In genomic region chr5:95543017-95543705, GRCh38 we compare ENCODE assay signal across 15 cellular contexts. TPM values are rescaled to one million over a fixed set of nuclear protein-coding genes. Genes with fewer than 3 reads are reported as not detected.
DNase-seq lines count a peak whose midpoint lies in the region; ATAC-seq and TF ChIP-seq lines count a peak whose summit lies in the region.
"Had no signal": no experiment of that assay in that cellular context is flagged by ENCODE, and none has a peak within 500 bp of the region (broad histone marks: within the 10 kb centered on the region; RNA-seq: fewer than 3 reads in every experiment).

No MANE protein-coding gene starts in this region.

- no peak overlapping the region for H3K23ac ChIP-seq in neuronal stem cell (ENCODE audit: low read depth, low read length, poor library complexity)

- no peak for TF ChIP-seq POLR2A in suprapubic skin (IDR thresholded peaks at IDR 0.05)

- no peak overlapping the region for H3K4me3 Mint-ChIP-seq in HFFc6
- H3K4me3 Mint-ChIP-seq: activated B cell treated with CpG ODN at 0.5 μM for 24 hours had no signal

- H3K9me3 Mint-ChIP-seq in HFFc6 = no peaks in the 10 kb centered on the region
- H3K9me3 Mint-ChIP-seq: activated B cell treated with CpG ODN at 0.5 μM for 24 hours had no signal

- TF ChIP-seq EP300 in suprapubic skin (IDR thresholded peaks at IDR 0.05) = no peak

- no peak overlapping the region for H2BK5ac ChIP-seq in neuronal stem cell (ENCODE audit: low read length)

- H4K8ac ChIP-seq in neuronal stem cell (ENCODE audit: low read depth, low read length) = no peak overlapping the region

- H3K27ac ChIP-seq in suprapubic skin = no peak overlapping the region
- no peak overlapping the region for H3K27ac ChIP-seq in neuronal stem cell (replicated peaks; ENCODE audit: low read length)
- H3K27ac ChIP-seq: BLaER1 treated with 17β-estradiol and CSF1 and Interleukin-3, amounts not matched to agents 10 nM and 100 nM; parathyroid adenoma; RWPE1 had no signal

- no peak overlapping the region for H2AK5ac ChIP-seq in neuronal stem cell (ENCODE audit: low read depth, low read length)

- no peak overlapping the region for H3K14ac ChIP-seq in neuronal stem cell (ENCODE audit: low read length)

- H3K18ac ChIP-seq in neuronal stem cell (ENCODE audit: low read length) = no peak overlapping the region

- H3K27me3 ChIP-seq in suprapubic skin (no peaks in the 10 kb centered on the region), neuronal stem cell (ENCODE audit: control insufficient read depth in 3 of 3, insufficient read depth in 3 of 3, low read depth in 1 of 3, low read length in 3 of 3) (no peaks in the 10 kb centered on the region)
- H3K27me3 ChIP-seq: BLaER1 treated with 17β-estradiol and CSF1 and Interleukin-3, amounts not matched to agents 10 nM and 100 nM had no signal

- H2AFZ ChIP-seq in neuronal stem cell (ENCODE audit: low read length) = no peak overlapping the region
- H2AFZ ChIP-seq: parathyroid adenoma had no signal

- peaks cover 29% of the 10 kb centered on the region for H3K36me3 Mint-ChIP-seq in HFFc6 (ENCODE audit: low read depth)

- H3K36me3 ChIP-seq in suprapubic skin = peaks cover 78% of the 10 kb centered on the region
- peaks cover 9 to 97% of the 10 kb centered on the region in 2 donors for H3K36me3 ChIP-seq in neuronal stem cell (replicated peaks in 1 of 2; ENCODE audit: control insufficient read depth in 2 of 2, insufficient read depth in 2 of 2, low read length in 2 of 2)

- H3K4me2 ChIP-seq in neuronal stem cell (ENCODE audit: insufficient read depth, low read length, poor library complexity, severe bottlenecking) = no peak overlapping the region
- H3K4me2 ChIP-seq: BLaER1 treated with 17β-estradiol and CSF1 and Interleukin-3, amounts not matched to agents 10 nM and 100 nM had no signal

- H2BK120ac ChIP-seq in neuronal stem cell (ENCODE audit: low read depth, low read length) = no peak overlapping the region

- no peak overlapping the region for H4K91ac ChIP-seq in neuronal stem cell (ENCODE audit: low read depth, low read length, poor library complexity)

- H2BK15ac ChIP-seq in neuronal stem cell (ENCODE audit: low read length) = no peak overlapping the region

- no peak overlapping the region for H3K4ac ChIP-seq in neuronal stem cell (ENCODE audit: low read length)

- TF ChIP-seq CTCF in HFFc6 (IDR thresholded peaks at IDR 0.05) = no peak
- no peak for TF ChIP-seq CTCF in fibroblast of the aortic adventitia (IDR thresholded peaks at IDR 0.05; ENCODE audit: insufficient read depth, low read length)
- TF ChIP-seq CTCF in suprapubic skin (IDR thresholded peaks at IDR 0.05) = no peak
- TF ChIP-seq CTCF in GM20000 (IDR thresholded peaks at IDR 0.05; ENCODE audit: extremely low read depth, missing control alignments) = no peak

- H2BK12ac ChIP-seq in neuronal stem cell (ENCODE audit: low read length) = no peak overlapping the region

- H3K4me1 ChIP-seq in suprapubic skin (peaks cover 3% of the 10 kb centered on the region), neuronal stem cell (ENCODE audit: control insufficient read depth in 2 of 2, insufficient read depth in 1 of 2, low read depth in 1 of 2, low read length in 2 of 2) (no peaks in the 10 kb centered on the region)
- H3K4me1 ChIP-seq: BLaER1 treated with 17β-estradiol and CSF1 and Interleukin-3, amounts not matched to agents 10 nM and 100 nM; parathyroid adenoma had no signal

- no peak overlapping the region for H3K4me3 ChIP-seq in fibroblast of the aortic adventitia (ENCODE audit: low read depth, low read length)
- H3K4me3 ChIP-seq in suprapubic skin = no peak overlapping the region
- no peak overlapping the region for H3K4me3 ChIP-seq in neuronal stem cell (ENCODE audit: low read length in 2 of 2)
- H3K4me3 ChIP-seq: BLaER1 treated with 17β-estradiol and CSF1 and Interleukin-3, amounts not matched to agents 10 nM and 100 nM had no signal

- H3K27ac Mint-ChIP-seq in HFFc6 = peak overlapping the region; percentile 5; the same call in 1 of the 2 replicates
- H3K27ac Mint-ChIP-seq: activated B cell treated with CpG ODN at 0.5 μM for 24 hours had no signal

- no peaks in the 10 kb centered on the region for H3K79me1 ChIP-seq in neuronal stem cell (ENCODE audit: low read depth, low read length)

- peaks cover 16% of the 10 kb centered on the region for H3K4me1 Mint-ChIP-seq in HFFc6 (ENCODE audit: low read depth)
- H3K4me1 Mint-ChIP-seq: activated B cell treated with CpG ODN at 0.5 μM for 24 hours had no signal

- H3K27me3 Mint-ChIP-seq in HFFc6 (ENCODE audit: insufficient read depth) = no peaks in the 10 kb centered on the region
- H3K27me3 Mint-ChIP-seq: activated B cell treated with CpG ODN at 0.5 μM for 24 hours had no signal

- H3K9me3 ChIP-seq in suprapubic skin = no peaks in the 10 kb centered on the region
- H3K9me3 ChIP-seq in neuronal stem cell (replicated peaks in 1 of 2; ENCODE audit: control insufficient read depth in 2 of 2, insufficient read depth in 1 of 2, low read depth in 1 of 2, low read length in 2 of 2) = no peaks in the 10 kb centered on the region
- H3K9me3 ChIP-seq: BLaER1 treated with 17β-estradiol and CSF1 and Interleukin-3, amounts not matched to agents 10 nM and 100 nM had no signal

- 35% methylated on average over 3 of the region's 3 CpGs for WGBS in suprapubic skin
- no CpG with 5 or more reads among the region's 3 CpGs for WGBS in neuronal stem cell (ENCODE audit: extremely low coverage in 2 of 2, insufficient read length in 2 of 2, insufficient replicate concordance in 1 of 2), 2 donors

- DNase-seq in DMS 273 (lab: John Stamatoyannopoulos, UW; ENCODE audit: unreplicated experiment) = peak; percentile 49
- DNase-seq in HFFc6 = no peak
- DNase-seq in OCI-M1 (lab: John Stamatoyannopoulos, UW) = peak; percentile 72
- DNase-seq in fibroblast of the aortic adventitia (ENCODE audit: low read depth) = peak; percentile 33
- DNase-seq in suprapubic skin (ENCODE audit: low spot score in 2 of 2) = no peak
- no peak for DNase-seq in GM20000 (ENCODE audit: low spot score)
- DNase-seq in neuronal stem cell (ENCODE audit: low spot score) = no peak
- DNase-seq: activated B cell treated with CpG ODN at 0.5 μM for 24 hours; activated effector memory CD4-positive, alpha-beta T cell treated with Interleukin-2 at 50 U/mL for 16 hours; left cardiac atrium; NCI-H2081 had no signal

- ATAC-seq in HG03039 (IDR thresholded peaks at IDR 0.05; ENCODE audit: unreplicated experiment) = no peak
- ATAC-seq: left cardiac atrium had no signal

- H3K9ac ChIP-seq in neuronal stem cell (ENCODE audit: low read depth, low read length, poor library complexity) = no peak overlapping the region
- H3K9ac ChIP-seq: BLaER1 treated with 17β-estradiol and CSF1 and Interleukin-3, amounts not matched to agents 10 nM and 100 nM; parathyroid adenoma had no signal

RNA-seq across cellular contexts. Expression of gene SKIC3, which starts 11.6 kb away (rescaled TPM):
- 100 to 1,000 TPM; 102 to 113 (median 110) TPM for total RNA-seq in HFFc6 (2021; fragmentation: NEBNext Ultra II Directional; extraction: Animal tissue kit (Norgen Biotek cat#: 25700))
- total RNA-seq in fibroblast of the aortic adventitia (ENCODE audit: low replicate concordance) = 146 and 163 TPM in 2 replicates
- total RNA-seq in suprapubic skin = 100 to 1,000 TPM in 1 of 4 donors, 10 to 100 TPM in 3; 81.7 to 270 (median 91.8) TPM
- 40.6 TPM for polyA plus RNA-seq in neuronal stem cell (2013, experiment 1 of 2)
- polyA plus RNA-seq in neuronal stem cell (2013, experiment 2 of 2) = 39.7 TPM

RNA-seq across cellular contexts. Expression of gene ARSK, which starts 11.7 kb away (rescaled TPM):
- total RNA-seq in HFFc6 (2021; fragmentation: NEBNext Ultra II Directional; extraction: Animal tissue kit (Norgen Biotek cat#: 25700)) = 10 to 100 TPM; 11.6 to 19.7 (median 17.3) TPM
- total RNA-seq in fibroblast of the aortic adventitia (ENCODE audit: low replicate concordance) (8.6 and 19.0 TPM in 2 replicates), suprapubic skin (10 to 100 TPM in 1 of 4 donors, 1 to 10 TPM in 3; 5.4 to 10.6 (median 8.1) TPM)
- polyA plus RNA-seq in neuronal stem cell (2013, experiment 1 of 2) = 13.4 TPM
- 13.0 TPM for polyA plus RNA-seq in neuronal stem cell (2013, experiment 2 of 2)

Comparison
In these comparisons a context has a peak if more than half of its experiments do, and no peak if none do; other contexts are left out.
1. DNase-seq: peak in DMS 273 (single experiment), OCI-M1 (single experiment) and fibroblast of the aortic adventitia (single experiment); none in HFFc6 (single experiment), suprapubic skin (0 of 2), GM20000 (single experiment) and neuronal stem cell (single experiment).